In the genomic region with DNA sequence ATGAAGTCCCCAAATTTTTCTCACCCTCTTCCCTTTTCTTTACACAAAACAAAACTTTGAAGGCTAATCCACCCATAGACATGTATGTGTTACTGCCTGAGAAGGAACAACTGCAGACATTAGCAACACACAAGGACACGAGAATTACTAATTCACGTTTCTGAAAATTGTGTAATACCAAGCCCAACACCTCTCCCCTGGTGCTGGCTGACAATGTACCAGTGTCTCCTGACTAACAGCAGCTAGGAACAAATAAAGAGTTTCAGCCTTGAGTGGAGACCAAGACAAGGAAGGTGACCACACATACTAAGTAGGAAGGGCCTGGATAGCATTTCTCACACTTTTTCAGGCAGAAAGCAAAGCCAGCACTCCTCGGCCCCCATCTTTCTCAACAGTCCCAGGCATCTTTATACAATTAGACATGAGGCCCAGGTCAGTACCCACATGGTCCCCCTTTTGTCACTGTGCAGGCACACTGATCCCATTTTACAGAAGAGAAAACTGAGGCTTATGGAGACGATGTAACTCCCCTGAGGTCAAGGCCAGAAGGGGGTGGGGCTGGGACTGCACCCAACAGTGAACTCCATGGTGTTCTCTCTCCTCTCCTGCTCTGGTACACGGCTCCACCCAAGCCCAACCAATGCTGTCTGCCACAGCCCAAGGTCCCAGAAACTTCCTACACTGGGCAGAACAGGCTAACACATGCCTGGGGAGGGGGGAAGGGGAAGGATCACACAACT, we compare ENCODE assay signal across 8 cellular contexts. TPM values are rescaled to one million over a fixed set of nuclear protein-coding genes. Genes with fewer than 3 reads are reported as not detected.
A peak's percentile ranks its signal among the peaks of the same experiment; 100 is the strongest.
DNase-seq lines count a peak whose midpoint lies in the region; ATAC-seq, FAIRE-seq and TF ChIP-seq lines count a peak whose summit lies in the region.
"Had no signal": no experiment of that assay in that cellular context is flagged by ENCODE, and none has a peak within 500 bp of the region (broad histone marks: within the 10 kb centered on the region; RNA-seq: fewer than 3 reads in every experiment).

No MANE protein-coding gene starts in this region.

- intact Hi-C loops in ascending aorta (cut with DNase I) (no loop called here), kidney (cut with DNase I) (no loop called here)

- H3K4me1 Mint-ChIP-seq in stimulated activated naive CD8-positive, alpha-beta T cell treated with anti-CD3 and anti-CD28 coated beads, Interleukin-15, amount 100 ng/mL, for 72 hours: peaks cover 86% of the 10 kb centered on the region

- FAIRE-seq in kidney (lab: Jason Lieb, UNC): no peak

- H3K9me3 ChIP-seq in MG63: no peaks in the 10 kb centered on the region
- H3K9me3 ChIP-seq in ascending aorta: no peaks in the 10 kb centered on the region
- no peaks in the 10 kb centered on the region for H3K9me3 ChIP-seq in kidney (ENCODE audit: control insufficient read depth in 1 of 2, low read length in 2 of 2)

- H3K9me3 Mint-ChIP-seq in stimulated activated naive CD8-positive, alpha-beta T cell treated with anti-CD3 and anti-CD28 coated beads, Interleukin-15, amount 100 ng/mL, for 72 hours: no peaks in the 10 kb centered on the region

- peak; percentile 79 for ATAC-seq in stimulated activated naive CD8-positive, alpha-beta T cell treated with anti-CD3 and anti-CD28 coated beads, Interleukin-15, amount 100 ng/mL, for 72 hours

- H3K27ac Mint-ChIP-seq in stimulated activated naive CD8-positive, alpha-beta T cell treated with anti-CD3 and anti-CD28 coated beads, Interleukin-15, amount 100 ng/mL, for 72 hours: peak overlapping the region; percentile 40 to 52

- H3K4me3 ChIP-seq in MG63: no peak overlapping the region
- no peak overlapping the region for H3K4me3 ChIP-seq in ascending aorta
- H3K4me3 ChIP-seq in kidney (ENCODE audit: low read length in 2 of 2): no peak overlapping the region

- H3K4me1 ChIP-seq in ascending aorta: peaks cover 17 to 92% of the 10 kb centered on the region in 2 donors
- H3K4me1 ChIP-seq in kidney (ENCODE audit: control insufficient read depth in 1 of 2, insufficient read depth in 1 of 2, low read depth in 1 of 2, low read length in 2 of 2): peaks cover 47 to 55% of the 10 kb centered on the region in 2 donors

- peak; percentile 37 for DNase-seq in MG63
- DNase-seq in ascending aorta (ENCODE audit: low spot score in 2 of 2): peak in 1 of 2 donors; percentile 73
- DNase-seq in kidney: peak; percentile 82
- no peak for DNase-seq in stimulated activated naive CD8-positive, alpha-beta T cell treated with anti-CD3 and anti-CD28 coated beads, Interleukin-15, amount 100 ng/mL, for 72 hours
- no peak for DNase-seq in NCI-H2081 treated with DMSO at 0.1 percent for 48 hours (lab: John Stamatoyannopoulos, UW)
- DNase-seq in stimulated activated CD8-positive, alpha-beta memory T cell treated with anti-CD3 and anti-CD28 coated beads, Interleukin-4, amount 100 ng/mL, for 48 hours: no peak
- DNase-seq in DMS53 treated with DMSO at 0.1 percent for 48 hours (lab: John Stamatoyannopoulos, UW; ENCODE audit: unreplicated experiment): no peak
- DNase-seq: NCI-H446 treated with DMSO at 0.1 percent for 48 hours had no signal

- TF ChIP-seq CTCF in ascending aorta (IDR thresholded peaks at IDR 0.05) (no peak), kidney (IDR thresholded peaks at IDR 0.05; ENCODE audit: borderline replicate concordance, extremely low read depth, insufficient read depth) (no peak)

- peak overlapping the region; percentile 1 to 36 for H3K4me3 Mint-ChIP-seq in stimulated activated naive CD8-positive, alpha-beta T cell treated with anti-CD3 and anti-CD28 coated beads, Interleukin-15, amount 100 ng/mL, for 72 hours

- H3K27me3 Mint-ChIP-seq in stimulated activated naive CD8-positive, alpha-beta T cell treated with anti-CD3 and anti-CD28 coated beads, Interleukin-15, amount 100 ng/mL, for 72 hours: no peaks in the 10 kb centered on the region

- H3K9ac ChIP-seq in kidney (ENCODE audit: low read length in 2 of 2): peak overlapping the region in 1 of 2 donors; percentile 43

- peaks cover 37% of the 10 kb centered on the region for H3K36me3 ChIP-seq in MG63
- no peaks in the 10 kb centered on the region for H3K36me3 ChIP-seq in ascending aorta
- H3K36me3 ChIP-seq in kidney (ENCODE audit: control insufficient read depth in 1 of 2, insufficient read depth in 2 of 2, low read length in 2 of 2): no peaks in the 10 kb centered on the region

- H3K27ac ChIP-seq in ascending aorta (peak overlapping the region; percentile 68 to 74), kidney (ENCODE audit: low read depth in 2 of 2, low read length in 2 of 2) (peak overlapping the region; percentile 70 to 91)

- H3K27me3 ChIP-seq in MG63: no peaks in the 10 kb centered on the region
- H3K27me3 ChIP-seq in ascending aorta: no peaks in the 10 kb centered on the region

RNA-seq across cellular contexts. Expression of gene BRD4, which starts 8.7 kb away (rescaled TPM):
- 9.3 and 16.0 TPM in 2 replicates for total RNA-seq in MG63 (2014; rRNA removed; shearing (Covaris generic); ENCODE audit: low replicate concordance)
- total RNA-seq in ascending aorta (55.3 TPM), kidney (107 TPM)
- polyA plus RNA-seq in kidney (ENCODE audit: insufficient read depth, low read depth, low replicate concordance): 14.3 TPM

RNA-seq across cellular contexts. Expression of gene AKAP8, which starts 55.9 kb away (rescaled TPM):
- 29.6 and 30.2 TPM in 2 replicates for total RNA-seq in MG63 (2014; rRNA removed; shearing (Covaris generic); ENCODE audit: low replicate concordance)
- total RNA-seq in ascending aorta: 17.0 TPM
- 60.2 TPM for total RNA-seq in kidney
- polyA plus RNA-seq in kidney (ENCODE audit: insufficient read depth, low read depth, low replicate concordance): 11.5 TPM

Comparison
In these comparisons a context has a peak if more than half of its experiments do, and no peak if none do; other contexts are left out.
1. DNase-seq: peak in MG63 (single experiment) and kidney (single experiment); none in stimulated activated naive CD8-positive, alpha-beta T cell treated with anti-CD3 and anti-CD28 coated beads, Interleukin-15, amount 100 ng/mL, for 72 hours (0 of 2), NCI-H2081 treated with DMSO at 0.1 percent for 48 hours (single experiment), stimulated activated CD8-positive, alpha-beta memory T cell treated with anti-CD3 and anti-CD28 coated beads, Interleukin-4, amount 100 ng/mL, for 48 hours (single experiment) and DMS53 treated with DMSO at 0.1 percent for 48 hours (single experiment).